In the genomic region with DNA sequence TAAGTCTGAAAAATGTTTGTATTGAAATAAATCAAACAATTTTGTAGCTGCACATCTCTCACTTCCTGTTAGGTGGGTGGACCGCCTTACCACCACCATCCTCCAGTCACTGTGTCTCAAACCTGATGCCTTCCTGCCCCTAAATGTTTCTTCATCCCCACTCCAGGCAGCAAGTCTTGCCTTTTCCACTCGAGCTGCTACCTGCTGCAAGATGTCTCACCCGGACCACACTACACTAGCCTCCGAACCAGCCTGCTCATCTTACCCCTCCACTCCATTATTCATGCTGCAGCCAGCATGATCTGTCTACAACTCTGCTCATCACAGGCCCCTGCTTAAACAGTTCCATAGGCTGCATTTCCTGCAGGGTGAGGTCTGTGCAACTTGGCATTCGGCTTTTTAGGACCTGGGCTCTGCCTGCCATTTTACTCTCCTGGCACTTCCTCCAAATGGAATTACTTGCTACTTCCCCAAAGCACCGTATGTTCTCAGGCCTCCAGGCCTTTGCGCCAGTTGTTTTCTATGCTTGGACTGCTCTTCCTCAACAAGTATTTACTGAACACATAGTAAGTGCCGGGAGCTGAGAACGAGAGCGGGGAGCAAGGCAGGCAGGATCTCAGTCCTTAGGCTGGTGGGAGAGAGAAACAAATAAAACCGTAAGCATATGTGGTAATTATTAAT, we compare ENCODE assay signal across 1 cellular context.
TF ChIP-seq lines count a peak whose summit lies in the region.

No MANE protein-coding gene starts in this region.

TF ChIP-seq in H1, 55 proteins besides CTCF, POLR2A, EP300 and RAD21:
- TF ChIP-seq BCL11A (IDR thresholded peaks at IDR 0.05; ENCODE audit: low read depth in 2 of 2, low read length in 2 of 2) (no peak), EZH2 (IDR thresholded peaks at IDR 0.05; ENCODE audit: low read depth, low read length, severe bottlenecking) (no peak), POLR2AphosphoS5 (IDR thresholded peaks at IDR 0.05; ENCODE audit: low read depth, low read length) (peak; percentile 25; the same call in 1 of the 2 replicates)
- TF ChIP-seq, protein P1, sequence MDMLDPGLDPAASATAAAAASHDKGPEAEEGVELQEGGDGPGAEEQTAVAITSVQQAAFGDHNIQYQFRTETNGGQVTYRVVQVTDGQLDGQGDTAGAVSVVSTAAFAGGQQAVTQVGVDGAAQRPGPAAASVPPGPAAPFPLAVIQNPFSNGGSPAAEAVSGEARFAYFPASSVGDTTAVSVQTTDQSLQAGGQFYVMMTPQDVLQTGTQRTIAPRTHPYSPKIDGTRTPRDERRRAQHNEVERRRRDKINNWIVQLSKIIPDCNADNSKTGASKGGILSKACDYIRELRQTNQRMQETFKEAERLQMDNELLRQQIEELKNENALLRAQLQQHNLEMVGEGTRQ (IDR thresholded peaks at IDR 0.05; ENCODE audit: low read length), result no peak
